In genomic region chr6:52341861-52342260, GRCh38 we compare ENCODE assay signal across 18 cellular contexts. TPM values are rescaled to one million over a fixed set of nuclear protein-coding genes. Genes with fewer than 3 reads are reported as not detected.
DNase-seq lines count a peak whose midpoint lies in the region; ATAC-seq, FAIRE-seq and TF ChIP-seq lines count a peak whose summit lies in the region.
"Had no signal": no experiment of that assay in that cellular context is flagged by ENCODE, and none has a peak within 500 bp of the region (broad histone marks: within the 10 kb centered on the region; RNA-seq: fewer than 3 reads in every experiment).

No MANE protein-coding gene starts in this region.

- no peak for DNase-seq in activated naive CD4-positive, alpha-beta T cell treated with anti-CD3 and anti-CD28 coated beads, Interleukin-2, amount 50 U/mL, for 16 hours
- peak; percentile 85 for DNase-seq in bronchial epithelial cell (ENCODE audit: low read depth)
- DNase-seq in stimulated activated naive CD8-positive, alpha-beta T cell treated with anti-CD3 and anti-CD28 coated beads, Interleukin-15, amount 100 ng/mL, for 72 hours, result no peak
- no peak for DNase-seq in effector CD4-positive, alpha-beta T cell
- DNase-seq in OCI-M2 (lab: John Stamatoyannopoulos, UW; ENCODE audit: unreplicated experiment), result no peak
- DNase-seq in OCI-M1 (lab: John Stamatoyannopoulos, UW), result no peak
- DNase-seq: activated B cell treated with CpG ODN at 0.5 μM for 24 hours; NCI-H1048; NCI-H2171 treated with DMSO at 0.1 percent for 48 hours; stimulated activated naive B cell treated with anti-CD40 and anti-IgM and Interleukin-4, amounts not matched to agents 10 μg/mL and 1 μg/mL and 100 μg/mL, for 72 hours had no signal

- H3K4me3 Mint-ChIP-seq in activated naive CD4-positive, alpha-beta T cell treated with anti-CD3 and anti-CD28 coated beads, Interleukin-2, amount 50 U/mL, for 24 hours, result peak overlapping the region; percentile 52
- H3K4me3 Mint-ChIP-seq in stimulated activated naive CD8-positive, alpha-beta T cell treated with anti-CD3 and anti-CD28 coated beads, Interleukin-15, amount 100 ng/mL, for 72 hours, result peak overlapping the region; percentile 14
- H3K4me3 Mint-ChIP-seq: activated B cell treated with CpG ODN at 0.5 μM for 24 hours; brain; stimulated activated naive B cell treated with anti-CD40 and anti-IgM and Interleukin-4, amounts not matched to agents 10 μg/mL and 1 μg/mL and 100 μg/mL, for 72 hours had no signal

- ATAC-seq in stimulated activated naive CD8-positive, alpha-beta T cell treated with anti-CD3 and anti-CD28 coated beads, Interleukin-15, amount 100 ng/mL, for 72 hours, result peak; percentile 55
- ATAC-seq: SK-N-SH treated with all-trans-retinoic acid at 6 μM for 48 hours; stimulated activated naive B cell treated with anti-CD40 and anti-IgM and Interleukin-4, amounts not matched to agents 10 μg/mL and 1 μg/mL and 100 μg/mL, for 72 hours had no signal

- H3K36me3 ChIP-seq in OCI-LY3 (replicated peaks; ENCODE audit: low read depth, low read length), result no peaks in the 10 kb centered on the region
- no peaks in the 10 kb centered on the region for H3K36me3 ChIP-seq in bronchial epithelial cell (ENCODE audit: control insufficient read depth, insufficient read depth, low read length)

- H3K27ac ChIP-seq in OCI-LY3 (ENCODE audit: low read length), result no peak overlapping the region

- H3K27me3 Mint-ChIP-seq in activated naive CD4-positive, alpha-beta T cell treated with anti-CD3 and anti-CD28 coated beads, Interleukin-2, amount 50 U/mL, for 24 hours, result no peaks in the 10 kb centered on the region
- no peaks in the 10 kb centered on the region for H3K27me3 Mint-ChIP-seq in stimulated activated naive CD8-positive, alpha-beta T cell treated with anti-CD3 and anti-CD28 coated beads, Interleukin-15, amount 100 ng/mL, for 72 hours
- H3K27me3 Mint-ChIP-seq: activated B cell treated with CpG ODN at 0.5 μM for 24 hours had no signal

- H3K4me3 ChIP-seq in OCI-LY3 (ENCODE audit: low read length), result no peak overlapping the region
- no peak overlapping the region for H3K4me3 ChIP-seq in bronchial epithelial cell (ENCODE audit: low read depth, low read length)
- H3K4me3 ChIP-seq: smooth muscle cell had no signal

- H3K9ac ChIP-seq in OCI-LY3 (ENCODE audit: low read length), result no peak overlapping the region

- peaks cover 21% of the 10 kb centered on the region for H3K4me1 ChIP-seq in OCI-LY3 (ENCODE audit: low read length)

- peak overlapping the region; percentile 71 for H3K27ac Mint-ChIP-seq in activated naive CD4-positive, alpha-beta T cell treated with anti-CD3 and anti-CD28 coated beads, Interleukin-2, amount 50 U/mL, for 24 hours
- peak overlapping the region; percentile 80 to 89 for H3K27ac Mint-ChIP-seq in stimulated activated naive CD8-positive, alpha-beta T cell treated with anti-CD3 and anti-CD28 coated beads, Interleukin-15, amount 100 ng/mL, for 72 hours
- H3K27ac Mint-ChIP-seq: activated B cell treated with CpG ODN at 0.5 μM for 24 hours; brain; progenitor cell of endocrine pancreas; stimulated activated naive B cell treated with anti-CD40 and anti-IgM and Interleukin-4, amounts not matched to agents 10 μg/mL and 1 μg/mL and 100 μg/mL, for 72 hours had no signal

- H3K27me3 ChIP-seq in OCI-LY3 (ENCODE audit: low read depth, low read length) (no peaks in the 10 kb centered on the region), bronchial epithelial cell (ENCODE audit: control insufficient read depth, insufficient read depth, low read length) (no peaks in the 10 kb centered on the region)

- no peaks in the 10 kb centered on the region for H3K9me3 ChIP-seq in OCI-LY3 (ENCODE audit: insufficient read depth, low read length)

- H3K9me3 Mint-ChIP-seq in activated naive CD4-positive, alpha-beta T cell treated with anti-CD3 and anti-CD28 coated beads, Interleukin-2, amount 50 U/mL, for 24 hours, result no peaks in the 10 kb centered on the region
- H3K9me3 Mint-ChIP-seq in stimulated activated naive CD8-positive, alpha-beta T cell treated with anti-CD3 and anti-CD28 coated beads, Interleukin-15, amount 100 ng/mL, for 72 hours, result no peaks in the 10 kb centered on the region
- H3K9me3 Mint-ChIP-seq: activated B cell treated with CpG ODN at 0.5 μM for 24 hours; stimulated activated naive B cell treated with anti-CD40 and anti-IgM and Interleukin-4, amounts not matched to agents 10 μg/mL and 1 μg/mL and 100 μg/mL, for 72 hours had no signal

- peak overlapping the region; percentile 6 for H2AFZ ChIP-seq in OCI-LY3 (ENCODE audit: low read depth, low read length)

- no peaks in the 10 kb centered on the region for H3K79me2 ChIP-seq in OCI-LY3 (ENCODE audit: low read length)

- no peak for FAIRE-seq in bronchial epithelial cell (lab: Jason Lieb, UNC)
- FAIRE-seq: GM18507, urothelium cell line had no signal

- H3K4me2 ChIP-seq in OCI-LY3 (ENCODE audit: low read length), result no peak overlapping the region
- H3K4me2 ChIP-seq: smooth muscle cell had no signal

- H3K4me1 Mint-ChIP-seq in activated naive CD4-positive, alpha-beta T cell treated with anti-CD3 and anti-CD28 coated beads, Interleukin-2, amount 50 U/mL, for 24 hours, result peaks cover 52% of the 10 kb centered on the region
- H3K4me1 Mint-ChIP-seq in stimulated activated naive CD8-positive, alpha-beta T cell treated with anti-CD3 and anti-CD28 coated beads, Interleukin-15, amount 100 ng/mL, for 72 hours, result peaks cover 37% of the 10 kb centered on the region
- H3K4me1 Mint-ChIP-seq: brain had no signal

- no peaks in the 10 kb centered on the region for H4K20me1 ChIP-seq in OCI-LY3 (ENCODE audit: insufficient read depth, low read length)

- TF ChIP-seq CTCF in OCI-LY3 (IDR thresholded peaks at IDR 0.05; ENCODE audit: low read depth, low read length) (no peak), bronchial epithelial cell (IDR thresholded peaks at IDR 0.05; ENCODE audit: insufficient read depth, low read length, severe bottlenecking) (no peak)

- H3K36me3 Mint-ChIP-seq in activated naive CD4-positive, alpha-beta T cell treated with anti-CD3 and anti-CD28 coated beads, Interleukin-2, amount 50 U/mL, for 24 hours, result no peaks in the 10 kb centered on the region
- H3K36me3 Mint-ChIP-seq: brain; stimulated activated naive B cell treated with anti-CD40 and anti-IgM and Interleukin-4, amounts not matched to agents 10 μg/mL and 1 μg/mL and 100 μg/mL, for 72 hours had no signal

RNA-seq across cellular contexts. Expression of gene PAQR8, which starts 20.1 kb away (rescaled TPM):
- 1.3 and 5.6 TPM in 2 replicates for total RNA-seq in bronchial epithelial cell

RNA-seq across cellular contexts. Expression of gene MCM3, which starts 57.3 kb away (rescaled TPM):
- 11.6 and 23.4 TPM in 2 replicates for total RNA-seq in bronchial epithelial cell
